In the genomic region with DNA sequence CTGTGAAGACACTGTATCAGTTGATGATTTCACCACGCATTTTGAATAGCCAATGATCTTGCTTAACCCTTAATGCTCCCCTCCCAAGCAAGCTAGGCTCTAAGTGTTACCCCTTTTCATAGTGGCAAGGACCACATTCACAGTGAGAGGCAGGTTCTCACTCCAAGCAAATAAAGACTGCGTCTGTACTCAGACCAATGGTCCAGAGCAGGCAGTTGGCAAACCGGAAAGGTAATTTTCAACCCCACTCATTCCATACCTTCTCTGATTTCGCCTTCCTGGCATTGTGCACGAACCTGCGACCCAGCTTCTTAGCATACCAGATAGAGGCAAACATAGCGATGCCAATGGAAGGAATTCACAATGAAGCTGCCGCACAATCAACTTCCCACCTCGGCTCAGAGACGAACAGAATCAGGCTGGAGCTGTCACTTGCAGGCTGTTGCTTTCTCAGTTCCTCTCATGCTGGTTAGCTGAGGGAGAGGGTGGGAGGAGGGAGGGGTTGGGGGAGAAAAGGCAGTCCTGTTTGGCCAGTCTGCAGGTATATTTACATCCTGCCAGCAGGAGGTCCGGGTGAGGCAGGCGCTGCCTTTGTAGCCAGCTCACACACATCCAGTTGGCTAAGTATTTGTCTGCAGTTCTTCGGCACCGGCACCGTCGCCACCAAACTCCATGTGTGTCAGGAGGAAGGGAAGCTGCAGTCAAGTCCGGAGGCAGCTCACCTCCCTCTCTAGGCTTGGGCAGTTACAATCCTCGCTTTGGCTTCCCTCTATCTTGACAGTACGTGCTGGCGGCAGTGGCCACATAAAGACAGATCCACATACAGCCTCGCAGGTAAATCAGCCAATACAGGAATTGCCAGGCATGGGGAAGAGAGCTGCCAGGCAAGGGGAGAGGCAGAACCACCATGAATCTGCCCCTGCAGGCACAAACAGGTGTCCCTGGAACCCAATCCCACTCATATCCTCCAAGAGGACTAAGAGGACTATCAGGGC, we compare ENCODE assay signal across 10 cellular contexts.
DNase-seq lines count a peak whose midpoint lies in the region; ATAC-seq, FAIRE-seq and TF ChIP-seq lines count a peak whose summit lies in the region.
"Had no signal": no experiment of that assay in that cellular context is flagged by ENCODE, and none has a peak within 500 bp of the region (broad histone marks: within the 10 kb centered on the region; RNA-seq: fewer than 3 reads in every experiment).

No MANE protein-coding gene starts in this region.

- FAIRE-seq in GM12891 (lab: Jason Lieb, UNC): no peak

- H3K27ac ChIP-seq in cingulate gyrus (ENCODE audit: low read depth, low read length) (peak overlapping the region; percentile 22), neural progenitor cell (no peak overlapping the region)
- H3K27ac ChIP-seq: HL-60 had no signal

- no peaks in the 10 kb centered on the region for H3K79me2 ChIP-seq in neural progenitor cell (ENCODE audit: low read depth)

- H3K9me3 ChIP-seq in neural progenitor cell (ENCODE audit: low read depth): no peaks in the 10 kb centered on the region

- H3K9ac ChIP-seq in neural progenitor cell: no peak overlapping the region

- H3K4me1 Mint-ChIP-seq in neural progenitor cell: peaks cover 11% of the 10 kb centered on the region

- no peak for TF ChIP-seq CTCF in neural progenitor cell (IDR thresholded peaks at IDR 0.05)

- H3K36me3 Mint-ChIP-seq in neural progenitor cell: no peaks in the 10 kb centered on the region

- peak; percentile 73 for ATAC-seq in GM21786 (IDR thresholded peaks at IDR 0.05; ENCODE audit: unreplicated experiment)

- no peak overlapping the region for H3K27ac Mint-ChIP-seq in neural progenitor cell
- H3K27ac Mint-ChIP-seq: dendritic cell treated with granulocyte-macrophage colony-stimulating factor and Interleukin-4, amounts not matched to agents 40 ng/mL and 50 ng/mL, for 4 days had no signal

- peak; percentile 5 for DNase-seq in GM12891 (ENCODE audit: insufficient read length, low spot score)
- DNase-seq in NCI-H1092 treated with DMSO at 0.1 percent for 48 hours (lab: John Stamatoyannopoulos, UW): peak; percentile 16
- peak; percentile 66 for DNase-seq in neural progenitor cell (ENCODE audit: low spot score)
- DNase-seq in activated CD4-positive, alpha-beta T cell treated with anti-CD3 and anti-CD28 coated beads for 48 hours: no peak
- no peak for DNase-seq in OCI-M2 (lab: John Stamatoyannopoulos, UW; ENCODE audit: unreplicated experiment)
- DNase-seq in activated effector memory CD4-positive, alpha-beta T cell treated with Interleukin-2 at 50 U/mL for 16 hours: no peak

- peak overlapping the region; percentile 79 for H3K4me3 Mint-ChIP-seq in neural progenitor cell
- H3K4me3 Mint-ChIP-seq: dendritic cell treated with granulocyte-macrophage colony-stimulating factor and Interleukin-4, amounts not matched to agents 40 ng/mL and 50 ng/mL, for 4 days had no signal

- H3K27me3 ChIP-seq in neural progenitor cell: no peaks in the 10 kb centered on the region

- TF ChIP-seq POLR2A in GM12891 (IDR thresholded peaks at IDR 0.05; ENCODE audit: low read depth, low read length): no peak

- peak overlapping the region; percentile 85 for H3K4me2 ChIP-seq in neural progenitor cell

- peaks cover 14% of the 10 kb centered on the region for H3K4me1 ChIP-seq in neural progenitor cell

- H3F3A ChIP-seq in neural progenitor cell (ENCODE audit: low read depth): peaks cover 7% of the 10 kb centered on the region

- no peaks in the 10 kb centered on the region for H4K20me1 ChIP-seq in neural progenitor cell (ENCODE audit: low read depth)

- H3K27me3 Mint-ChIP-seq in neural progenitor cell (ENCODE audit: insufficient read depth, low read depth): peaks cover 5% of the 10 kb centered on the region
- H3K27me3 Mint-ChIP-seq: dendritic cell treated with granulocyte-macrophage colony-stimulating factor and Interleukin-4, amounts not matched to agents 40 ng/mL and 50 ng/mL, for 4 days had no signal

- no peaks in the 10 kb centered on the region for H3K9me3 Mint-ChIP-seq in neural progenitor cell
- H3K9me3 Mint-ChIP-seq: dendritic cell treated with granulocyte-macrophage colony-stimulating factor and Interleukin-4, amounts not matched to agents 40 ng/mL and 50 ng/mL, for 4 days had no signal

- peak overlapping the region; percentile 84 for H2AFZ ChIP-seq in neural progenitor cell (replicated peaks)

- H3K4me3 ChIP-seq in neural progenitor cell: peak overlapping the region; percentile 49

- no peaks in the 10 kb centered on the region for H3K36me3 ChIP-seq in neural progenitor cell

TF ChIP-seq in GM12891, 5 proteins besides CTCF, POLR2A, EP300 and RAD21:
- TF ChIP-seq POU2F2 (IDR thresholded peaks at IDR 0.05; ENCODE audit: low read depth, low read length): no peak
- no peak for TF ChIP-seq POLR2AphosphoS5 (IDR thresholded peaks at IDR 0.05; ENCODE audit: low read depth, low read length)
- no peak for TF ChIP-seq PAX5 (IDR thresholded peaks at IDR 0.05; ENCODE audit: insufficient read depth, low read length, severe bottlenecking)
- peak; percentile 85 for TF ChIP-seq SPI1 (IDR thresholded peaks at IDR 0.05; ENCODE audit: low read depth, low read length)

Comparison
In these comparisons a context has a peak if more than half of its experiments do, and no peak if none do; other contexts are left out.
1. DNase-seq: peak in GM12891 (single experiment), NCI-H1092 treated with DMSO at 0.1 percent for 48 hours (single experiment) and neural progenitor cell (single experiment); none in activated CD4-positive, alpha-beta T cell treated with anti-CD3 and anti-CD28 coated beads for 48 hours (single experiment), OCI-M2 (single experiment) and activated effector memory CD4-positive, alpha-beta T cell treated with Interleukin-2 at 50 U/mL for 16 hours (single experiment).